In the genomic region with DNA sequence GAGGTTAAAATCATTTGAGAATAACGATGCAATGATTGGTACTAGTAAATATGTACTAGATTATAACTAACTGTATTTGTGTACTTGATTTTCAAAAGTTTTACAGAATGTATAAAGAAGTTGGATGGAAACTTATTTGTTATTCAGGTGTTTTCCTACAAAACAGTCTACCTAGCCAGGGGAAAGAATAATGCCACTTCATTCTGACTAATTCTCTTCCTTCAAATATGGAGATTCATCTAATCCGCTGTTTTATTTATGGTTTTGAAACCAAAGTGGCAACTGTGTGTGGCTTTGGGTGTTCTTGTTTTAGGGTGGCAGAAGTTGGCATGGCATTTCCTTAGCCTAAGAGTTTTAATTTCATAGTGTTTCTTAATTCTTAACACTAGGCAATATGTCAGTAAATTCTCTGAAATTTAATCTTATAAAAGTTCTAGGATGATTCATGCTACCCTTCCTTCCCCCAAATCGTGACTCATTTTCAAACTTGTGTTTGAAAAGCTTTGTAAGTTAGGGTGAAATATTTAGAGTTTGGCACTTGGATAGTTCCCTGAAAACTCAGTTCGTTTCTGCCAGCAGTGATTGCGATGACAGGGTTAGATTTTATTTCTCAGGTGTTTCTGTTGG, we compare ENCODE assay signal across 11 cellular contexts.
DNase-seq lines count a peak whose midpoint lies in the region; ATAC-seq, FAIRE-seq and TF ChIP-seq lines count a peak whose summit lies in the region.
"Had no signal": no experiment of that assay in that cellular context is flagged by ENCODE, and none has a peak within 500 bp of the region (broad histone marks: within the 10 kb centered on the region; RNA-seq: fewer than 3 reads in every experiment).

No MANE protein-coding gene starts in this region.

- H3K4me3 ChIP-seq in aorta (ENCODE audit: low read length in 2 of 2) (peak overlapping the region in 1 of 2 donors; percentile 26), H7 (ENCODE audit: insufficient read depth, low read depth, low read length) (no peak overlapping the region)
- H3K4me3 ChIP-seq: right lobe of liver had no signal

- ATAC-seq in foreskin keratinocyte (peak; percentile 85), aorta (ENCODE audit: low FRiP score) (peak; percentile 38)
- ATAC-seq: HepG2, right lobe of liver had no signal

- no peak for TF ChIP-seq POLR2A in GM12892 (IDR thresholded peaks at IDR 0.05; ENCODE audit: low read depth, low read length)

- DNase-seq in HT1080 (ENCODE audit: low read depth) (peak; percentile 84), amniotic epithelial cell (ENCODE audit: low read depth) (peak; percentile 55), foreskin keratinocyte (peak; percentile 49 to 77), aorta (no peak), H7 (no peak), GM12892 (ENCODE audit: insufficient read length) (no peak), COLO829 (ENCODE audit: low spot score) (no peak)
- DNase-seq: DMS53, right lobe of liver, Right ventricle myocardium superior had no signal

- 31 to 33% methylated on average over 5 of the region's 5 CpGs for WGBS in aorta, 2 donors

- H3K9me3 ChIP-seq in aorta (ENCODE audit: control insufficient read depth, low read length) = no peaks in the 10 kb centered on the region
- H3K9me3 ChIP-seq: right lobe of liver had no signal

- intact Hi-C loops in aorta (cut with DNase I) = no loop called here

- FAIRE-seq in GM12892 (lab: Jason Lieb, UNC) = no peak
- FAIRE-seq: HepG2 had no signal

- H3K27ac ChIP-seq in foreskin keratinocyte (peak overlapping the region; percentile 67), aorta (ENCODE audit: low read depth in 1 of 2, low read length in 2 of 2) (no peak overlapping the region)
- H3K27ac ChIP-seq: right lobe of liver had no signal

- no peak for TF ChIP-seq CTCF in foreskin keratinocyte (conservative IDR thresholded peaks at IDR 0.05)

- H3K36me3 ChIP-seq in aorta (ENCODE audit: control insufficient read depth in 1 of 2, insufficient read depth in 2 of 2, low read length in 1 of 2) (no peaks in the 10 kb centered on the region), H7 (replicated peaks; ENCODE audit: control insufficient read depth, insufficient read depth, low read length) (no peaks in the 10 kb centered on the region)
- H3K36me3 ChIP-seq: right lobe of liver had no signal

- H3K4me1 ChIP-seq in foreskin keratinocyte (peaks cover 20% of the 10 kb centered on the region), aorta (ENCODE audit: control insufficient read depth in 1 of 2, insufficient read depth in 2 of 2, low read length in 2 of 2) (peaks cover 3 to 6% of the 10 kb centered on the region in 2 donors)
- H3K4me1 ChIP-seq: right lobe of liver had no signal

- no peaks in the 10 kb centered on the region for H3K27me3 ChIP-seq in foreskin keratinocyte
- H3K27me3 ChIP-seq in aorta (ENCODE audit: control insufficient read depth in 1 of 2, insufficient read depth in 2 of 2, low read length in 1 of 2) = no peaks in the 10 kb centered on the region
- no peaks in the 10 kb centered on the region for H3K27me3 ChIP-seq in H7 (ENCODE audit: control insufficient read depth, insufficient read depth, low read length)
- H3K27me3 ChIP-seq: right lobe of liver had no signal

Comparison
In these comparisons a context has a peak if more than half of its experiments do, and no peak if none do; other contexts are left out.
1. DNase-seq: peak in HT1080 (single experiment), amniotic epithelial cell (single experiment) and foreskin keratinocyte (2 of 2); none in aorta (0 of 2), H7 (single experiment), GM12892 (single experiment) and COLO829 (single experiment).